19 cellular contexts compared by ENCODE assay signal in the genomic region with DNA sequence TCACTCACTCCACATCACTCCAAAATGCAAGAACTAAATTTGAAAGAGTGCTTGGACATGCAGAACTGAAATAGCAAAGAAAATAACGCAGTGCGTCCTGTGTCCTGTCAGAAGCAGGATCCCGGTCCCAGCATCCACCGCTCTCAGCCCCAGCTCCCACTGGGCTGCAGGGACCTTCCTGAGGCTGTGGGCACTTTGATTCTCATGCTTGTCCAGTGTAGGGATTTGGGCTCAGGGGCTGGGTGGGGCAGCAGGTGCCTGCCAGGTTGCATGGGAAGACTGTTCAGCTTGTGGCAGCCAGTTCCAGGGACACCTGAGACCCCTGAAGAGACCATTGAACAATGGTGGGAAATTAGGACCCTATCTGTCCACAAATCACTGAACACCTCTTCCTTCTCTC.
A peak's percentile ranks its signal among the peaks of the same experiment; 100 is the strongest.
DNase-seq lines count a peak whose midpoint lies in the region; ATAC-seq, FAIRE-seq and TF ChIP-seq lines count a peak whose summit lies in the region.
"Had no signal": no experiment of that assay in that cellular context is flagged by ENCODE, and none has a peak within 500 bp of the region (broad histone marks: within the 10 kb centered on the region; RNA-seq: fewer than 3 reads in every experiment).

No MANE protein-coding gene starts in this region.

- intact Hi-C loops in kidney (cut with DNase I) = no loop called here
- intact Hi-C loops in upper lobe of right lung (cut with DNase I) = no loop called here

- H3K9ac ChIP-seq in kidney (ENCODE audit: low read length in 2 of 2) = no peak overlapping the region

- no peak overlapping the region for H3K4me3 Mint-ChIP-seq in WTC11
- H3K4me3 Mint-ChIP-seq in natural killer cell treated with Interleukin-12 subunit alpha and Interleukin-12 subunit beta and Interleukin-15 and Interleukin-18, amount 100 ng/mL, for 72 hours = no peak overlapping the region
- H3K4me3 Mint-ChIP-seq: CD4-positive, alpha-beta T cell; IgD-negative memory B cell had no signal

- H3K4me1 ChIP-seq in kidney (ENCODE audit: control insufficient read depth in 1 of 2, insufficient read depth in 1 of 2, low read depth in 1 of 2, low read length in 2 of 2) (no peaks in the 10 kb centered on the region), upper lobe of right lung (no peaks in the 10 kb centered on the region)
- H3K4me1 ChIP-seq: BE2C had no signal

- H3K27ac Mint-ChIP-seq in WTC11 = no peak overlapping the region
- H3K27ac Mint-ChIP-seq in natural killer cell treated with Interleukin-12 subunit alpha and Interleukin-12 subunit beta and Interleukin-15 and Interleukin-18, amount 100 ng/mL, for 72 hours = no peak overlapping the region
- H3K27ac Mint-ChIP-seq: CD4-positive, alpha-beta T cell; IgD-negative memory B cell had no signal

- no peak for FAIRE-seq in kidney (lab: Jason Lieb, UNC)
- FAIRE-seq: A204.1, HepG2 had no signal

- no peaks in the 10 kb centered on the region for H3K27me3 Mint-ChIP-seq in WTC11 (ENCODE audit: low read depth)
- peaks cover 4 to 7% of the 10 kb centered on the region in 2 donors for H3K27me3 Mint-ChIP-seq in natural killer cell treated with Interleukin-12 subunit alpha and Interleukin-12 subunit beta and Interleukin-15 and Interleukin-18, amount 100 ng/mL, for 72 hours

- CTCF ChIA-PET in WTC11 (lab: Charles Lee) = interaction anchor here (1.1 to 3.8 kb wide), 2 partner anchors 13 to 29 kb away, joined by 3 to 38 read pairs; no protein-coding TSS in a partner anchor

- peak; percentile 5 for DNase-seq in WTC11 (ENCODE audit: low spot score)
- peak; percentile 61 for DNase-seq in coronary artery (ENCODE audit: low spot score)
- peak; percentile 17 for DNase-seq in kidney
- peak; percentile 22 for DNase-seq in upper lobe of right lung
- DNase-seq in natural killer cell treated with Interleukin-12 subunit alpha and Interleukin-12 subunit beta and Interleukin-15 and Interleukin-18, amount 100 ng/mL, for 72 hours (ENCODE audit: low spot score) = no peak
- DNase-seq in HCEC 1CT = no peak
- DNase-seq: ACHN, BE2C, C1 segment of cervical spinal cord, DMS153, DMS79, GDM1, GOT3, H7 had no signal

- no peaks in the 10 kb centered on the region for H3K4me1 Mint-ChIP-seq in WTC11
- no peaks in the 10 kb centered on the region for H3K4me1 Mint-ChIP-seq in natural killer cell treated with Interleukin-12 subunit alpha and Interleukin-12 subunit beta and Interleukin-15 and Interleukin-18, amount 100 ng/mL, for 72 hours (ENCODE audit: low read depth in 2 of 2)
- H3K4me1 Mint-ChIP-seq: IgD-negative memory B cell had no signal

- H3K27ac ChIP-seq in coronary artery (no peak overlapping the region), kidney (ENCODE audit: low read depth in 2 of 2, low read length in 2 of 2) (no peak overlapping the region), upper lobe of right lung (no peak overlapping the region)

- H3K36me3 Mint-ChIP-seq in WTC11 = no peaks in the 10 kb centered on the region
- H3K36me3 Mint-ChIP-seq in natural killer cell treated with Interleukin-12 subunit alpha and Interleukin-12 subunit beta and Interleukin-15 and Interleukin-18, amount 100 ng/mL, for 72 hours = no peaks in the 10 kb centered on the region
- H3K36me3 Mint-ChIP-seq: IgD-negative memory B cell had no signal

- H3K27me3 ChIP-seq in upper lobe of right lung = peaks cover 9% of the 10 kb centered on the region

- H3K9me3 ChIP-seq in kidney (ENCODE audit: control insufficient read depth in 1 of 2, low read length in 2 of 2) (peaks cover 0 to 4% of the 10 kb centered on the region in 2 donors), upper lobe of right lung (no peaks in the 10 kb centered on the region)
- H3K9me3 ChIP-seq: BE2C had no signal

- ATAC-seq in WTC11 (no peak), upper lobe of right lung (no peak), HG03432 (IDR thresholded peaks at IDR 0.05; ENCODE audit: unreplicated experiment) (no peak)
- ATAC-seq in natural killer cell treated with Interleukin-12 subunit alpha and Interleukin-12 subunit beta and Interleukin-15 and Interleukin-18, amount 100 ng/mL, for 72 hours = no peak
- ATAC-seq: HepG2 had no signal

- H3K36me3 ChIP-seq in kidney (ENCODE audit: control insufficient read depth in 1 of 2, insufficient read depth in 2 of 2, low read length in 2 of 2) (no peaks in the 10 kb centered on the region), upper lobe of right lung (peaks cover 8% of the 10 kb centered on the region)
- H3K36me3 ChIP-seq: BE2C had no signal

- no peaks in the 10 kb centered on the region for H3K9me3 Mint-ChIP-seq in WTC11
- H3K9me3 Mint-ChIP-seq in natural killer cell treated with Interleukin-12 subunit alpha and Interleukin-12 subunit beta and Interleukin-15 and Interleukin-18, amount 100 ng/mL, for 72 hours = no peaks in the 10 kb centered on the region
- H3K9me3 Mint-ChIP-seq: CD4-positive, alpha-beta T cell had no signal

- H3K4me3 ChIP-seq in coronary artery (no peak overlapping the region), kidney (ENCODE audit: low read length in 2 of 2) (no peak overlapping the region), upper lobe of right lung (no peak overlapping the region)

- POLR2A ChIA-PET in WTC11 (lab: Charles Lee) = no interaction called here

- no peak for TF ChIP-seq CTCF in WTC11 (IDR thresholded peaks at IDR 0.05)
- TF ChIP-seq CTCF in coronary artery (IDR thresholded peaks at IDR 0.05) = no peak
- no peak for TF ChIP-seq CTCF in kidney (IDR thresholded peaks at IDR 0.05; ENCODE audit: borderline replicate concordance, extremely low read depth, insufficient read depth)
- no peak for TF ChIP-seq CTCF in upper lobe of right lung (IDR thresholded peaks at IDR 0.05)

TF ChIP-seq in WTC11, 78 proteins besides CTCF, POLR2A, EP300 and RAD21:
- TF ChIP-seq ATF1 (CRISPR knock-in tag; IDR thresholded peaks at IDR 0.05) (no peak), MYBL2 (CRISPR knock-in tag; IDR thresholded peaks at IDR 0.05) (no peak), ZNF317 (CRISPR knock-in tag; IDR thresholded peaks at IDR 0.05; ENCODE audit: borderline replicate concordance, low read depth) (no peak), PREB (CRISPR knock-in tag; IDR thresholded peaks at IDR 0.05; ENCODE audit: borderline replicate concordance) (no peak), E2F5 (CRISPR knock-in tag; IDR thresholded peaks at IDR 0.05) (no peak), NR3C1 (CRISPR knock-in tag; conservative IDR thresholded peaks at IDR 0.05; ENCODE audit: low read depth) (no peak), TP53 (CRISPR knock-in tag; IDR thresholded peaks at IDR 0.05) (no peak), CREB1 (CRISPR knock-in tag; IDR thresholded peaks at IDR 0.05) (no peak), ZNF263 (CRISPR knock-in tag; IDR thresholded peaks at IDR 0.05; ENCODE audit: low read depth) (no peak), FOXK1 (CRISPR knock-in tag; IDR thresholded peaks at IDR 0.05) (no peak)
- TF ChIP-seq, protein P1, sequence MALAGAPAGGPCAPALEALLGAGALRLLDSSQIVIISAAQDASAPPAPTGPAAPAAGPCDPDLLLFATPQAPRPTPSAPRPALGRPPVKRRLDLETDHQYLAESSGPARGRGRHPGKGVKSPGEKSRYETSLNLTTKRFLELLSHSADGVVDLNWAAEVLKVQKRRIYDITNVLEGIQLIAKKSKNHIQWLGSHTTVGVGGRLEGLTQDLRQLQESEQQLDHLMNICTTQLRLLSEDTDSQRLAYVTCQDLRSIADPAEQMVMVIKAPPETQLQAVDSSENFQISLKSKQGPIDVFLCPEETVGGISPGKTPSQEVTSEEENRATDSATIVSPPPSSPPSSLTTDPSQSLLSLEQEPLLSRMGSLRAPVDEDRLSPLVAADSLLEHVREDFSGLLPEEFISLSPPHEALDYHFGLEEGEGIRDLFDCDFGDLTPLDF (CRISPR knock-in tag; IDR thresholded peaks at IDR 0.05) = no peak
- TF ChIP-seq, protein P2, sequence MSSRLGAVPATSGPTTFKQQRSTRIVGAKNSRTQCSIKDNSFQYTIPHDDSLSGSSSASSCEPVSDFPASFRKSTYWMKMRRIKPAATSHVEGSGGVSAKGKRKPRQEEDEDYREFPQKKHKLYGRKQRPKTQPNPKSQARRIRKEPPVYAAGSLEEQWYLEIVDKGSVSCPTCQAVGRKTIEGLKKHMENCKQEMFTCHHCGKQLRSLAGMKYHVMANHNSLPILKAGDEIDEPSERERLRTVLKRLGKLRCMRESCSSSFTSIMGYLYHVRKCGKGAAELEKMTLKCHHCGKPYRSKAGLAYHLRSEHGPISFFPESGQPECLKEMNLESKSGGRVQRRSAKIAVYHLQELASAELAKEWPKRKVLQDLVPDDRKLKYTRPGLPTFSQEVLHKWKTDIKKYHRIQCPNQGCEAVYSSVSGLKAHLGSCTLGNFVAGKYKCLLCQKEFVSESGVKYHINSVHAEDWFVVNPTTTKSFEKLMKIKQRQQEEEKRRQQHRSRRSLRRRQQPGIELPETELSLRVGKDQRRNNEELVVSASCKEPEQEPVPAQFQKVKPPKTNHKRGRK (CRISPR knock-in tag; IDR thresholded peaks at IDR 0.05; ENCODE audit: borderline replicate concordance) = no peak

Comparison
In these comparisons a context has a peak if more than half of its experiments do, and no peak if none do; other contexts are left out.
1. DNase-seq: peak in WTC11 (single experiment), coronary artery (single experiment), kidney (single experiment) and upper lobe of right lung (single experiment); none in natural killer cell treated with Interleukin-12 subunit alpha and Interleukin-12 subunit beta and Interleukin-15 and Interleukin-18, amount 100 ng/mL, for 72 hours (single experiment) and HCEC 1CT (single experiment).